ENCODE assay signal across 8 cellular contexts in genomic region chrX:12974797-12975669, GRCh38. TPM values are rescaled to one million over a fixed set of nuclear protein-coding genes. Genes with fewer than 3 reads are reported as not detected.
DNase-seq lines count a peak whose midpoint lies in the region; ATAC-seq and TF ChIP-seq lines count a peak whose summit lies in the region.

Gene TMSB4X (plus strand): TSS chrX:12975110.

- H3K79me2 ChIP-seq in OCI-LY3 (ENCODE audit: low read length), result peaks cover 75% of the 10 kb centered on the region

- peak within 1 kb of the TSS; percentile 92 for H3K27ac ChIP-seq in HUES48 (ENCODE audit: low read depth, low read length)
- H3K27ac ChIP-seq in OCI-LY3 (ENCODE audit: low read length), result peak within 1 kb of the TSS; percentile 100
- peak within 1 kb of the TSS; percentile 98 for H3K27ac ChIP-seq in endodermal cell (ENCODE audit: low read depth, low read length)
- peak within 1 kb of the TSS; percentile 94 for H3K27ac ChIP-seq in mesodermal cell (ENCODE audit: low read depth, low read length, severe bottlenecking)

- peak; percentile 42 for ATAC-seq in GM19467 (IDR thresholded peaks at IDR 0.05; ENCODE audit: unreplicated experiment)

- H3K4me3 ChIP-seq in BJ (ENCODE audit: low read depth, low read length), result peak within 1 kb of the TSS; percentile 87
- H3K4me3 ChIP-seq in HUES48 (ENCODE audit: low read depth, low read length), result peak within 1 kb of the TSS; percentile 94
- peak within 1 kb of the TSS; percentile 95 for H3K4me3 ChIP-seq in OCI-LY3 (ENCODE audit: low read length)
- H3K4me3 ChIP-seq in endodermal cell (ENCODE audit: low read length), result peak within 1 kb of the TSS; percentile 91
- H3K4me3 ChIP-seq in mesodermal cell (ENCODE audit: extremely low read depth, insufficient read depth, low read length, poor library complexity, severe bottlenecking), result peak within 1 kb of the TSS; percentile 73

- no peaks in the 10 kb centered on the region for H3K9me3 ChIP-seq in HUES48 (ENCODE audit: control insufficient read depth, insufficient read depth, low read length)
- H3K9me3 ChIP-seq in OCI-LY3 (ENCODE audit: insufficient read depth, low read length), result no peaks in the 10 kb centered on the region
- no peaks in the 10 kb centered on the region for H3K9me3 ChIP-seq in endodermal cell (ENCODE audit: control insufficient read depth, low read length)
- H3K9me3 ChIP-seq in mesodermal cell (ENCODE audit: control insufficient read depth, low read length), result no peaks in the 10 kb centered on the region

- TF ChIP-seq CTCF in BJ (IDR thresholded peaks at IDR 0.05; ENCODE audit: insufficient read depth, low read depth, low read length) (no peak), OCI-LY3 (IDR thresholded peaks at IDR 0.05; ENCODE audit: low read depth, low read length) (no peak), endodermal cell (conservative IDR thresholded peaks at IDR 0.05) (no peak)

- peaks cover 20% of the 10 kb centered on the region for H4K20me1 ChIP-seq in OCI-LY3 (ENCODE audit: insufficient read depth, low read length)

- H3K4me1 ChIP-seq in HUES48 (ENCODE audit: control insufficient read depth, insufficient read depth, low read length) (peaks cover 63% of the 10 kb centered on the region), OCI-LY3 (ENCODE audit: low read length) (peaks cover 68% of the 10 kb centered on the region), endodermal cell (ENCODE audit: control insufficient read depth, insufficient read depth, low read length) (no peaks in the 10 kb centered on the region), mesodermal cell (ENCODE audit: control insufficient read depth, insufficient read depth, low read length, poor library complexity, severe bottlenecking) (peaks cover 13% of the 10 kb centered on the region)

- no peaks in the 10 kb centered on the region; the same call in 1 of the 2 replicates for H3K36me3 ChIP-seq in BJ (ENCODE audit: control insufficient read depth, insufficient read depth, low read length)
- H3K36me3 ChIP-seq in HUES48 (ENCODE audit: control insufficient read depth, insufficient read depth, low read length), result peaks cover 18% of the 10 kb centered on the region
- H3K36me3 ChIP-seq in OCI-LY3 (replicated peaks; ENCODE audit: low read depth, low read length), result peaks cover 28% of the 10 kb centered on the region
- H3K36me3 ChIP-seq in endodermal cell (ENCODE audit: control insufficient read depth, insufficient read depth, low read length), result peaks cover 12% of the 10 kb centered on the region
- H3K36me3 ChIP-seq in mesodermal cell (ENCODE audit: control insufficient read depth, insufficient read depth, low read length), result peaks cover 10% of the 10 kb centered on the region

- H3K4me2 ChIP-seq in OCI-LY3 (ENCODE audit: low read length), result peak within 1 kb of the TSS; percentile 98

- peak within 1 kb of the TSS; percentile 95 for H3K9ac ChIP-seq in HUES48 (ENCODE audit: low read depth, low read length)
- H3K9ac ChIP-seq in OCI-LY3 (ENCODE audit: low read length), result peak within 1 kb of the TSS; percentile 100
- H3K9ac ChIP-seq in endodermal cell (ENCODE audit: extremely low read depth, low read length, poor library complexity, severe bottlenecking), result peak within 1 kb of the TSS; percentile 100

- DNase-seq in BJ (ENCODE audit: low read depth) (no peak), endodermal cell (peak; percentile 96)
- DNase-seq in activated CD8-positive, alpha-beta memory T cell treated with anti-CD3 and anti-CD28 coated beads, Interleukin-2, amount 50 U/mL, for 4 hours, result peak; percentile 83
- peak; percentile 71 to 73 for DNase-seq in stimulated activated CD8-positive, alpha-beta memory T cell treated with anti-CD3 and anti-CD28 coated beads, Interleukin-15, amount 100 ng/mL, for 48 hours (ENCODE audit: low read depth in 2 of 2)

- peak within 1 kb of the TSS; percentile 98 for H3K27ac Mint-ChIP-seq in endodermal cell

- H3K36me3 Mint-ChIP-seq in endodermal cell (ENCODE audit: low read depth), result peaks cover 25% of the 10 kb centered on the region

- peak within 1 kb of the TSS; percentile 94 for H3K4me3 Mint-ChIP-seq in endodermal cell

- no peak within 1 kb of the TSS for H2AFZ ChIP-seq in OCI-LY3 (ENCODE audit: low read depth, low read length)

- no peaks in the 10 kb centered on the region for H3K27me3 Mint-ChIP-seq in endodermal cell (ENCODE audit: insufficient read depth)

- peaks cover 27% of the 10 kb centered on the region for H3K4me1 Mint-ChIP-seq in endodermal cell

- 0% methylated on average over 8 to 60 of the region's 60 CpGs for WGBS in endodermal cell (ENCODE audit: insufficient coverage in 1 of 2, insufficient read length in 1 of 2), 2 experiments
- WGBS in mesodermal cell (ENCODE audit: insufficient coverage in 2 of 2), 2 experiments, result 0 to 1% methylated on average over 18 to 33 of the region's 60 CpGs

- CTCF ChIA-PET in BJ (lab: Yijun Ruan, JAX), result interaction anchor here (1.3 kb wide), 1 partner anchor 513 kb away, joined by 7 read pairs; no protein-coding TSS in a partner anchor

- H3K27me3 ChIP-seq in BJ (ENCODE audit: control insufficient read depth, insufficient read depth, low read length), result no peaks in the 10 kb centered on the region
- H3K27me3 ChIP-seq in HUES48 (ENCODE audit: control insufficient read depth, insufficient read depth, low read length), result no peaks in the 10 kb centered on the region
- no peaks in the 10 kb centered on the region for H3K27me3 ChIP-seq in OCI-LY3 (ENCODE audit: low read depth, low read length)
- no peaks in the 10 kb centered on the region for H3K27me3 ChIP-seq in endodermal cell (ENCODE audit: control insufficient read depth, insufficient read depth, low read length, poor library complexity, severe bottlenecking)

- POLR2A ChIA-PET in BJ (lab: Charles Lee), result interaction anchor here (0.6 to 1.2 kb wide), 3 partner anchors 28 to 513 kb away, joined by 3 to 10 read pairs (median 9); no protein-coding TSS in a partner anchor

- H3K9me3 Mint-ChIP-seq in endodermal cell, result peaks cover 68% of the 10 kb centered on the region

RNA-seq across cellular contexts. Expression of gene TMSB4X, which starts in this region (rescaled TPM):
- polyA plus RNA-seq in BJ (2011; rRNA removed), result 2,469 and 4,277 TPM in 2 replicates
- 611 and 889 TPM in 2 replicates for polyA minus RNA-seq in BJ (2011; rRNA and poly(A)+ RNA removed)
- total RNA-seq in endodermal cell, result 1,000 to 10,000 TPM; 1,539 to 2,456 TPM
- 2,887 TPM for polyA plus RNA-seq in endodermal cell (2013, experiment 1 of 2)
- polyA plus RNA-seq in endodermal cell (2013, experiment 2 of 2), result 3,134 TPM
- 2,997 TPM for polyA plus RNA-seq in mesodermal cell (2013, experiment 1 of 2)
- 3,008 TPM for polyA plus RNA-seq in mesodermal cell (2013, experiment 2 of 2)
